ENCODE assay signal across 8 cellular contexts in genomic region chr4:56976878-56977320, GRCh38. TPM values are rescaled to one million over a fixed set of nuclear protein-coding genes. Genes with fewer than 3 reads are reported as not detected.
DNase-seq lines count a peak whose midpoint lies in the region; ATAC-seq and TF ChIP-seq lines count a peak whose summit lies in the region.

No MANE protein-coding gene starts in this region.

- H3K36me3 ChIP-seq in stomach smooth muscle (ENCODE audit: control insufficient read depth in 2 of 2, insufficient read depth in 2 of 2, low read length in 2 of 2): peaks cover 18 to 20% of the 10 kb centered on the region in 2 donors

- no peaks in the 10 kb centered on the region for H3K27me3 ChIP-seq in stomach smooth muscle (ENCODE audit: control insufficient read depth in 1 of 2, insufficient read depth in 2 of 2, low read length in 2 of 2)

- intact Hi-C loops in Calu3 (cut with micrococcal nuclease; ENCODE audit: unreplicated experiment): no loop called here

- H3K4me1 Mint-ChIP-seq in Calu3 (ENCODE audit: low read depth, unreplicated experiment): peaks cover 7% of the 10 kb centered on the region

- peak overlapping the region; percentile 81 for H3K27ac ChIP-seq in stomach smooth muscle (ENCODE audit: low read length)

- peak overlapping the region; percentile 82 to 88 for H3K9ac ChIP-seq in stomach smooth muscle (ENCODE audit: low read length in 2 of 2)

- peak overlapping the region; percentile 98 for H3K4me3 Mint-ChIP-seq in Calu3 (ENCODE audit: low read depth, unreplicated experiment)

- CTCF ChIA-PET in Calu3 (lab: Charles Lee): interaction anchor here (0.5 kb wide), 1 partner anchor 69 kb away, joined by 9 read pairs; the partner anchor contains the start of gene REST

- BruUV-seq in Calu3 (replicated peaks; lab: Mats Ljungman, UMichigan): no TSS peak

- H3K36me3 Mint-ChIP-seq in Calu3 (ENCODE audit: insufficient read depth, unreplicated experiment): peaks cover 72% of the 10 kb centered on the region

- no peaks in the 10 kb centered on the region for H3K9me3 ChIP-seq in stomach smooth muscle (ENCODE audit: control insufficient read depth in 2 of 2, low read length in 2 of 2)

- peaks cover 18% of the 10 kb centered on the region for H3K4me1 ChIP-seq in stomach smooth muscle (ENCODE audit: control insufficient read depth, insufficient read depth, low read length)

- H3K27me3 Mint-ChIP-seq in Calu3 (ENCODE audit: unreplicated experiment): no peaks in the 10 kb centered on the region

- peak overlapping the region; percentile 98 for H3K27ac Mint-ChIP-seq in Calu3 (ENCODE audit: unreplicated experiment)

- DNase-seq in Calu3 (peak; percentile 70), GM20000 (ENCODE audit: low spot score) (peak; percentile 70), HT-29 (ENCODE audit: low spot score) (peak; percentile 73), mucosa of gallbladder (ENCODE audit: low spot score) (peak; percentile 48), KG1 (lab: John Stamatoyannopoulos, UW) (no peak)
- DNase-seq in effector CD8-positive, alpha-beta T cell (lab: John Stamatoyannopoulos, UW): peak; percentile 27

- H3K4me3 ChIP-seq in stomach smooth muscle (ENCODE audit: low read length in 2 of 2): peak overlapping the region; percentile 95 to 99

- TF ChIP-seq CTCF in Calu3 (IDR thresholded peaks at IDR 0.05; ENCODE audit: unreplicated experiment): no peak
- TF ChIP-seq CTCF in GM20000 (IDR thresholded peaks at IDR 0.05; ENCODE audit: extremely low read depth, missing control alignments): no peak

- ATAC-seq in activated CD4-positive, CD25-positive, alpha-beta regulatory T cell treated with anti-CD3 and anti-CD28 coated beads, Interleukin-2, amount 50 U/mL, for 24 hours: peak; percentile 30 to 48

- H3K9me3 Mint-ChIP-seq in Calu3 (ENCODE audit: low read depth, unreplicated experiment): no peaks in the 10 kb centered on the region

RNA-seq across cellular contexts. Expression of gene NOA1, which starts 0.5 kb away (rescaled TPM):
- total RNA-seq in Calu3 (2022) (14.2 and 16.4 TPM in 2 replicates), mucosa of gallbladder (17.1 TPM)
- 43.4 and 58.0 TPM in 2 replicates for total RNA-seq in HT-29 (2014; rRNA removed; shearing (Covaris generic))

RNA-seq across cellular contexts. Expression of gene POLR2B, which starts 1.8 kb away (rescaled TPM):
- 74.4 and 83.8 TPM in 2 replicates for total RNA-seq in Calu3 (2022)
- total RNA-seq in HT-29 (2014; rRNA removed; shearing (Covaris generic)): 62.6 and 71.0 TPM in 2 replicates
- total RNA-seq in mucosa of gallbladder: 78.8 TPM
